In the genomic region with DNA sequence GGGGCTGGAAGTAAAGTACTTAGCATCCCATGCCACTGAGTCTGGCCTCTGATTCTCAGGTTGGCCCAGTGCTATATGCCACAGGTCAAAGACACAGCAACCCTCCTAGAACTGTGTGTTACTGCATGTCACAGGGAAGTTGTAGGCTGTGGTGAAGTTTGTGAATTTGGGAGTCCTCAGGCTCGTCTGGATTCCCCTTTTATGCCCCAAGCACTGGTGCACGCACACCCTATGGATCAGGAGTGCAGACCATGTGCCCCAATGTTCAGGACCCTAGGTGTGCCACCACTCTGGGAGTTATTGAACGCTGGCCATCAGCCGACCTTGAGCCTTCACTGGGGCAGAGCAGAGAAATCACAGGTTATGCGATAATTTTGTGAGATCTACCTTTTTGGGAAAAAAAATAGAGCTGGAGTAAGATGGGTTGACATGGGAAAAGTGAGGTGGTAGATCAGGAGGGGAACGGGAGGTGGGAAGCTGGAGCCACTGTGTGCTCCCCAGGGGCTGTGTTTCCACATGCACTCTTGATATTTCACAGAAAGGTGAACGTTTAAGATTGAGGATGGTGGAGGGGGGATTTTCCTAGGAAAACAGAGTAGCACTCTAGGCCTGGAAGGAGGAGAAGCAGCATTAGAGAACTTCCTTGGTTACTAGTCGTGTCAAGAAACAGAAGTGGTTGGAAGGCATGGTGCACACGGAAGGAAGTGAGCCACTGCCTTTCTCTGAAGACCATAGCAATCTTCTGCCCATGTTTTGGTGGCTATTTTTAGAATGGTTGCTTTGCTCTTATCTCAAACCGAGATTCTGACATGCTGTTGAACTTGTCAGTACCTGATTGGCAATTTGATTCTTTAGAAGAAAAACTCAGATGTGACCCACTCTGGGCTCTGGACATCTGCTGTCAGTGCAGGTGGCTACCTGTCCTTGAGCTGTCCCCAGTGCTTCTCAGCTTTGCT, we compare ENCODE assay signal across 10 cellular contexts. TPM values are rescaled to one million over a fixed set of nuclear protein-coding genes. Genes with fewer than 3 reads are reported as not detected.
DNase-seq lines count a peak whose midpoint lies in the region; ATAC-seq and TF ChIP-seq lines count a peak whose summit lies in the region.
"Had no signal": no experiment of that assay in that cellular context is flagged by ENCODE, and none has a peak within 500 bp of the region (broad histone marks: within the 10 kb centered on the region; RNA-seq: fewer than 3 reads in every experiment).

No MANE protein-coding gene starts in this region.

- H3K9me3 ChIP-seq in cardiac muscle cell (ENCODE audit: low read depth), result no peaks in the 10 kb centered on the region
- H3K9me3 ChIP-seq in BE2C, result no peaks in the 10 kb centered on the region
- H3K9me3 ChIP-seq: gastrocnemius medialis had no signal

- TF ChIP-seq CTCF in GM10248 (IDR thresholded peaks at IDR 0.05; ENCODE audit: control extremely low read depth, extremely low read depth, low read depth, missing control alignments) (no peak), cardiac muscle cell (IDR thresholded peaks at IDR 0.05; ENCODE audit: low read depth, low read length) (no peak), BE2C (IDR thresholded peaks at IDR 0.05; ENCODE audit: low read depth, low read length) (no peak), type B pancreatic cell (conservative IDR thresholded peaks at IDR 0.05) (no peak)

- no peak overlapping the region for H3K4me3 Mint-ChIP-seq in type B pancreatic cell
- H3K4me3 Mint-ChIP-seq: neural crest cell had no signal

- no peaks in the 10 kb centered on the region for H3K36me3 Mint-ChIP-seq in type B pancreatic cell

- ATAC-seq in GM19438 (IDR thresholded peaks at IDR 0.05; ENCODE audit: low read depth, unreplicated experiment) (peak; percentile 34), HG03280 (IDR thresholded peaks at IDR 0.05; ENCODE audit: unreplicated experiment) (peak; percentile 35)
- ATAC-seq: gastrocnemius medialis had no signal

- H3K27ac ChIP-seq in cardiac muscle cell, result peak overlapping the region; percentile 19
- H3K27ac ChIP-seq: gastrocnemius medialis had no signal

- no peak overlapping the region for H3K27ac Mint-ChIP-seq in type B pancreatic cell

- POLR2A ChIA-PET in GM10248 (lab: Yijun Ruan, JAX), result no interaction called here

- no peaks in the 10 kb centered on the region for H3K27me3 ChIP-seq in cardiac muscle cell
- peaks cover 5% of the 10 kb centered on the region for H3K27me3 ChIP-seq in BE2C
- H3K27me3 ChIP-seq: gastrocnemius medialis had no signal

- DNase-seq in GM10248 (ENCODE audit: extremely low spot score) (peak; percentile 70), cardiac muscle cell (ENCODE audit: low read depth in 1 of 2, low spot score in 1 of 2) (no peak), NCI-H1105 (lab: John Stamatoyannopoulos, UW) (no peak), BE2C (no peak), NCI-H510A treated with DMSO at 0.1 percent for 48 hours (lab: John Stamatoyannopoulos, UW) (no peak), type B pancreatic cell (ENCODE audit: extremely low spot score, unreplicated experiment) (no peak)
- DNase-seq: gastrocnemius medialis had no signal

- no peaks in the 10 kb centered on the region for H3K4me1 Mint-ChIP-seq in type B pancreatic cell (ENCODE audit: unreplicated experiment)

- H3K4me1 ChIP-seq in cardiac muscle cell (ENCODE audit: low read depth) (peaks cover 43% of the 10 kb centered on the region), BE2C (no peaks in the 10 kb centered on the region)

- H3K27me3 Mint-ChIP-seq in type B pancreatic cell, result no peaks in the 10 kb centered on the region

- H3K36me3 ChIP-seq in cardiac muscle cell (no peaks in the 10 kb centered on the region), BE2C (no peaks in the 10 kb centered on the region)
- H3K36me3 ChIP-seq: gastrocnemius medialis had no signal

- H3K4me3 ChIP-seq in cardiac muscle cell (no peak overlapping the region), BE2C (ENCODE audit: low read depth, low read length) (no peak overlapping the region)
- H3K4me3 ChIP-seq: gastrocnemius medialis had no signal

- CTCF ChIA-PET in GM10248 (lab: Yijun Ruan, JAX), result interaction anchor here (1.0 to 17.6 kb wide), 6 partner anchors 9 to 148 kb away, joined by 3 to 420 read pairs (median 3); no protein-coding TSS in a partner anchor

- no peaks in the 10 kb centered on the region for H3K9me3 Mint-ChIP-seq in type B pancreatic cell
- H3K9me3 Mint-ChIP-seq: neural crest cell had no signal

RNA-seq across cellular contexts. Expression of gene DUSP22, which starts 44.1 kb away (rescaled TPM):
- total RNA-seq in cardiac muscle cell (82.4 and 89.3 TPM in 2 replicates), type B pancreatic cell (ENCODE audit: low replicate concordance) (20.2 and 25.0 TPM in 2 replicates)
- polyA plus RNA-seq in cardiac muscle cell, result 50.7 and 58.6 TPM in 2 replicates
- polyA plus RNA-seq in BE2C (2012; ENCODE audit: insufficient read depth, insufficient read length, low read depth), result 2.5 TPM

RNA-seq across cellular contexts. Expression of gene IRF4, which starts 55.1 kb away (rescaled TPM):
- total RNA-seq in cardiac muscle cell (not detected in 2 replicates), type B pancreatic cell (ENCODE audit: low replicate concordance) (1.7 TPM in 1 of 2 replicates, not detected in the other)
- polyA plus RNA-seq in cardiac muscle cell, result 0.25 TPM in 1 of 2 replicates, not detected in the other
- polyA plus RNA-seq in BE2C (2012; ENCODE audit: insufficient read depth, insufficient read length, low read depth), result not detected
